Comparison of ENCODE assay signal across 1 cellular context in the genomic region with DNA sequence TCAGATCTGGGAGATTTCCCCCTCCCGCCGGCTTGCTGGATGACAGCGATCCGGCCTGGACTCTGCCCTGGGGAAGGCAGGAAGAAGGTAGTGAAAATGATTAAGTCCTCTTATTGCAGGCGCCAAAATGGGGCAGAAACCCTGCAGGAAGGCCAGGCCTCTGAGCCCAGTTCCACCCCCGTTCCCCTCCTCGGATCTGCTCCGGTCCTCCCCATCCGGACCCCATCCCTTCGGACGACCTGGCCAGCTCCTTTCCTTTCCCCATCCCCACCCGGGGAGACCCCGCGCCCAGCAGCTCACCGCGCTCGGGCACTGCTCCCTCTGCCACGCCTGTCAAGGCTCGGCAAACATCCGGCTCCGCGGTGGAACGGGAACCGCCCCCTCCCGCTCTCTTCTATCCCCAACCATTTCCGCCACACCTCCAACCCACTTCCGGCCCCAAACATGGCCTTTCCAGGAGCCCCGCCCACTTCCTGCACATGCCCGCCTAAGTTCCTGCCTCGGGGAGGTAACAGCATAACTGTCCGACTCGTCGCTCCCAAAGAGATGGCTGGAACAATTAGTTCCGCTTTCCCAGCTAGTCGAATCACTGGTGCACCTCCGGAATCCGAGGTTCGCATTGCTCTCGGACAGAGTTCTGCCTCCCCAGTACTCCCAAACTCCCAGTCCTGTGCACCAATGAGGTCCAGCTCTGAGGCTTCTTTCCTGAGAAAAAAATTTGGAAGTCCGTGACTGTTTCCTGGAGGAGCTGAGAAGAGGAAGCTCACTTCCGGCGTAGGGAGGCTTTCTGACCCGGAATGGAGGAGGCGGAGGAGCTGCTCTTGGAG.
TF ChIP-seq lines count a peak whose summit lies in the region.

A gene (minus strand): TSS at position 369 of the 827 bp plus-strand sequence. CDS start 4,512 bp downstream, outside the sequence.
A gene (plus strand): TSS at position 781 of the 827 bp plus-strand sequence. CDS start 17 bp downstream, at position 798.

TF ChIP-seq in HepG2, 621 proteins besides CTCF, POLR2A, EP300 and RAD21 (continued from another document and continues in another):
- TF ChIP-seq, protein P1, sequence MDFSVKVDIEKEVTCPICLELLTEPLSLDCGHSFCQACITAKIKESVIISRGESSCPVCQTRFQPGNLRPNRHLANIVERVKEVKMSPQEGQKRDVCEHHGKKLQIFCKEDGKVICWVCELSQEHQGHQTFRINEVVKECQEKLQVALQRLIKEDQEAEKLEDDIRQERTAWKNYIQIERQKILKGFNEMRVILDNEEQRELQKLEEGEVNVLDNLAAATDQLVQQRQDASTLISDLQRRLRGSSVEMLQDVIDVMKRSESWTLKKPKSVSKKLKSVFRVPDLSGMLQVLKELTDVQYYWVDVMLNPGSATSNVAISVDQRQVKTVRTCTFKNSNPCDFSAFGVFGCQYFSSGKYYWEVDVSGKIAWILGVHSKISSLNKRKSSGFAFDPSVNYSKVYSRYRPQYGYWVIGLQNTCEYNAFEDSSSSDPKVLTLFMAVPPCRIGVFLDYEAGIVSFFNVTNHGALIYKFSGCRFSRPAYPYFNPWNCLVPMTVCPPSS (IDR thresholded peaks at IDR 0.05) = no peak
- TF ChIP-seq, protein P2, sequence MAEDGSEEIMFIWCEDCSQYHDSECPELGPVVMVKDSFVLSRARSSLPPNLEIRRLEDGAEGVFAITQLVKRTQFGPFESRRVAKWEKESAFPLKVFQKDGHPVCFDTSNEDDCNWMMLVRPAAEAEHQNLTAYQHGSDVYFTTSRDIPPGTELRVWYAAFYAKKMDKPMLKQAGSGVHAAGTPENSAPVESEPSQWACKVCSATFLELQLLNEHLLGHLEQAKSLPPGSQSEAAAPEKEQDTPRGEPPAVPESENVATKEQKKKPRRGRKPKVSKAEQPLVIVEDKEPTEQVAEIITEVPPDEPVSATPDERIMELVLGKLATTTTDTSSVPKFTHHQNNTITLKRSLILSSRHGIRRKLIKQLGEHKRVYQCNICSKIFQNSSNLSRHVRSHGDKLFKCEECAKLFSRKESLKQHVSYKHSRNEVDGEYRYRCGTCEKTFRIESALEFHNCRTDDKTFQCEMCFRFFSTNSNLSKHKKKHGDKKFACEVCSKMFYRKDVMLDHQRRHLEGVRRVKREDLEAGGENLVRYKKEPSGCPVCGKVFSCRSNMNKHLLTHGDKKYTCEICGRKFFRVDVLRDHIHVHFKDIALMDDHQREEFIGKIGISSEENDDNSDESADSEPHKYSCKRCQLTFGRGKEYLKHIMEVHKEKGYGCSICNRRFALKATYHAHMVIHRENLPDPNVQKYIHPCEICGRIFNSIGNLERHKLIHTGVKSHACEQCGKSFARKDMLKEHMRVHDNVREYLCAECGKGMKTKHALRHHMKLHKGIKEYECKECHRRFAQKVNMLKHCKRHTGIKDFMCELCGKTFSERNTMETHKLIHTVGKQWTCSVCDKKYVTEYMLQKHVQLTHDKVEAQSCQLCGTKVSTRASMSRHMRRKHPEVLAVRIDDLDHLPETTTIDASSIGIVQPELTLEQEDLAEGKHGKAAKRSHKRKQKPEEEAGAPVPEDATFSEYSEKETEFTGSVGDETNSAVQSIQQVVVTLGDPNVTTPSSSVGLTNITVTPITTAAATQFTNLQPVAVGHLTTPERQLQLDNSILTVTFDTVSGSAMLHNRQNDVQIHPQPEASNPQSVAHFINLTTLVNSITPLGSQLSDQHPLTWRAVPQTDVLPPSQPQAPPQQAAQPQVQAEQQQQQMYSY (CRISPR knock-in tag; IDR thresholded peaks at IDR 0.05) = peak; percentile 67; the same call in 1 of the 2 replicates
- TF ChIP-seq MIER2 (CRISPR knock-in tag; IDR thresholded peaks at IDR 0.05) (no peak), ZNF816 (CRISPR knock-in tag; IDR thresholded peaks at IDR 0.05; ENCODE audit: borderline replicate concordance) (peak; percentile 22; the same call in 1 of the 2 replicates), YEATS4 (CRISPR knock-in tag; IDR thresholded peaks at IDR 0.05; ENCODE audit: borderline replicate concordance) (peak; percentile 89), SMYD3 (CRISPR knock-in tag; IDR thresholded peaks at IDR 0.05) (peak; percentile 53), ZNF577 (CRISPR knock-in tag; IDR thresholded peaks at IDR 0.05; ENCODE audit: borderline replicate concordance, low read depth) (no peak), ZNF879 (CRISPR knock-in tag; IDR thresholded peaks at IDR 0.05) (no peak), ZNF510 (CRISPR knock-in tag; IDR thresholded peaks at IDR 0.05; ENCODE audit: low read depth) (peak; percentile 58; the same call in 1 of the 2 replicates), SUZ12 (IDR thresholded peaks at IDR 0.05; ENCODE audit: low read depth, low read length) (no peak), ZFP62 (CRISPR knock-in tag; IDR thresholded peaks at IDR 0.05) (no peak), SYNCRIP (IDR thresholded peaks at IDR 0.05; ENCODE audit: insufficient read depth, low read depth, low read length) (no peak), NRL (CRISPR knock-in tag; IDR thresholded peaks at IDR 0.05; ENCODE audit: borderline replicate concordance) (no peak; the same call in 1 of the 2 replicates), FLYWCH1 (CRISPR knock-in tag; IDR thresholded peaks at IDR 0.05) (no peak), POLR2G (IDR thresholded peaks at IDR 0.05; ENCODE audit: low read depth, low read length) (peak; percentile 97), NONO (IDR thresholded peaks at IDR 0.05) (no peak), NONO (CRISPR knock-in tag; conservative IDR thresholded peaks at IDR 0.05) (peak; percentile 90), TARDBP (CRISPR knock-in tag; IDR thresholded peaks at IDR 0.05) (peak; percentile 89), GABPB1 (CRISPR knock-in tag; IDR thresholded peaks at IDR 0.05) (peak; percentile 98), ZC3H13 (CRISPR knock-in tag; IDR thresholded peaks at IDR 0.05) (peak; percentile 91; the same call in 1 of the 2 replicates), ZNF136 (CRISPR knock-in tag; IDR thresholded peaks at IDR 0.05; ENCODE audit: low read depth) (0 out of 2 replicates have a peak, but pooled peaks have one; percentile 20), JUN (CRISPR knock-in tag; IDR thresholded peaks at IDR 0.05) (peak; percentile 43; the same call in 1 of the 2 replicates), ZNF432 (CRISPR knock-in tag; IDR thresholded peaks at IDR 0.05; ENCODE audit: borderline replicate concordance) (no peak), ZNF550 (CRISPR knock-in tag; IDR thresholded peaks at IDR 0.05; ENCODE audit: borderline replicate concordance) (no peak), ZIK1 (CRISPR knock-in tag; IDR thresholded peaks at IDR 0.05; ENCODE audit: borderline replicate concordance, low read depth) (peak; percentile 40; the same call in 1 of the 2 replicates), BORCS8-MEF2B (CRISPR knock-in tag; IDR thresholded peaks at IDR 0.05) (no peak), NFIB (CRISPR knock-in tag; IDR thresholded peaks at IDR 0.05; ENCODE audit: borderline replicate concordance) (no peak), PHF20 (CRISPR knock-in tag; IDR thresholded peaks at IDR 0.05) (peak; percentile 96), ZNF614 (CRISPR knock-in tag; IDR thresholded peaks at IDR 0.05; ENCODE audit: borderline replicate concordance) (peak; percentile 24; the same call in 1 of the 2 replicates), ESRRA (CRISPR knock-in tag; IDR thresholded peaks at IDR 0.05; ENCODE audit: low read depth) (no peak), ZNF674 (CRISPR knock-in tag; IDR thresholded peaks at IDR 0.05; ENCODE audit: low read depth) (no peak), JDP2 (CRISPR knock-in tag; IDR thresholded peaks at IDR 0.05; ENCODE audit: borderline replicate concordance) (no peak), TCF12 (IDR thresholded peaks at IDR 0.05) (no peak), TCF12 (CRISPR knock-in tag; IDR thresholded peaks at IDR 0.05) (peak; percentile 44), ZBTB7A (CRISPR knock-in tag; IDR thresholded peaks at IDR 0.05) (no peak; the same call in 1 of the 2 replicates), KMT2B (CRISPR knock-in tag; IDR thresholded peaks at IDR 0.05) (peak; percentile 80)
- TF ChIP-seq, protein P3, sequence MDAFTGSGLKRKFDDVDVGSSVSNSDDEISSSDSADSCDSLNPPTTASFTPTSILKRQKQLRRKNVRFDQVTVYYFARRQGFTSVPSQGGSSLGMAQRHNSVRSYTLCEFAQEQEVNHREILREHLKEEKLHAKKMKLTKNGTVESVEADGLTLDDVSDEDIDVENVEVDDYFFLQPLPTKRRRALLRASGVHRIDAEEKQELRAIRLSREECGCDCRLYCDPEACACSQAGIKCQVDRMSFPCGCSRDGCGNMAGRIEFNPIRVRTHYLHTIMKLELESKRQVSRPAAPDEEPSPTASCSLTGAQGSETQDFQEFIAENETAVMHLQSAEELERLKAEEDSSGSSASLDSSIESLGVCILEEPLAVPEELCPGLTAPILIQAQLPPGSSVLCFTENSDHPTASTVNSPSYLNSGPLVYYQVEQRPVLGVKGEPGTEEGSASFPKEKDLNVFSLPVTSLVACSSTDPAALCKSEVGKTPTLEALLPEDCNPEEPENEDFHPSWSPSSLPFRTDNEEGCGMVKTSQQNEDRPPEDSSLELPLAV (CRISPR knock-in tag; conservative IDR thresholded peaks at IDR 0.05; ENCODE audit: low read depth) = no peak
- TF ChIP-seq, protein P4, sequence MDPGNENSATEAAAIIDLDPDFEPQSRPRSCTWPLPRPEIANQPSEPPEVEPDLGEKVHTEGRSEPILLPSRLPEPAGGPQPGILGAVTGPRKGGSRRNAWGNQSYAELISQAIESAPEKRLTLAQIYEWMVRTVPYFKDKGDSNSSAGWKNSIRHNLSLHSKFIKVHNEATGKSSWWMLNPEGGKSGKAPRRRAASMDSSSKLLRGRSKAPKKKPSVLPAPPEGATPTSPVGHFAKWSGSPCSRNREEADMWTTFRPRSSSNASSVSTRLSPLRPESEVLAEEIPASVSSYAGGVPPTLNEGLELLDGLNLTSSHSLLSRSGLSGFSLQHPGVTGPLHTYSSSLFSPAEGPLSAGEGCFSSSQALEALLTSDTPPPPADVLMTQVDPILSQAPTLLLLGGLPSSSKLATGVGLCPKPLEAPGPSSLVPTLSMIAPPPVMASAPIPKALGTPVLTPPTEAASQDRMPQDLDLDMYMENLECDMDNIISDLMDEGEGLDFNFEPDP (CRISPR knock-in tag; conservative IDR thresholded peaks at IDR 0.05) = no peak
- TF ChIP-seq, protein P5, sequence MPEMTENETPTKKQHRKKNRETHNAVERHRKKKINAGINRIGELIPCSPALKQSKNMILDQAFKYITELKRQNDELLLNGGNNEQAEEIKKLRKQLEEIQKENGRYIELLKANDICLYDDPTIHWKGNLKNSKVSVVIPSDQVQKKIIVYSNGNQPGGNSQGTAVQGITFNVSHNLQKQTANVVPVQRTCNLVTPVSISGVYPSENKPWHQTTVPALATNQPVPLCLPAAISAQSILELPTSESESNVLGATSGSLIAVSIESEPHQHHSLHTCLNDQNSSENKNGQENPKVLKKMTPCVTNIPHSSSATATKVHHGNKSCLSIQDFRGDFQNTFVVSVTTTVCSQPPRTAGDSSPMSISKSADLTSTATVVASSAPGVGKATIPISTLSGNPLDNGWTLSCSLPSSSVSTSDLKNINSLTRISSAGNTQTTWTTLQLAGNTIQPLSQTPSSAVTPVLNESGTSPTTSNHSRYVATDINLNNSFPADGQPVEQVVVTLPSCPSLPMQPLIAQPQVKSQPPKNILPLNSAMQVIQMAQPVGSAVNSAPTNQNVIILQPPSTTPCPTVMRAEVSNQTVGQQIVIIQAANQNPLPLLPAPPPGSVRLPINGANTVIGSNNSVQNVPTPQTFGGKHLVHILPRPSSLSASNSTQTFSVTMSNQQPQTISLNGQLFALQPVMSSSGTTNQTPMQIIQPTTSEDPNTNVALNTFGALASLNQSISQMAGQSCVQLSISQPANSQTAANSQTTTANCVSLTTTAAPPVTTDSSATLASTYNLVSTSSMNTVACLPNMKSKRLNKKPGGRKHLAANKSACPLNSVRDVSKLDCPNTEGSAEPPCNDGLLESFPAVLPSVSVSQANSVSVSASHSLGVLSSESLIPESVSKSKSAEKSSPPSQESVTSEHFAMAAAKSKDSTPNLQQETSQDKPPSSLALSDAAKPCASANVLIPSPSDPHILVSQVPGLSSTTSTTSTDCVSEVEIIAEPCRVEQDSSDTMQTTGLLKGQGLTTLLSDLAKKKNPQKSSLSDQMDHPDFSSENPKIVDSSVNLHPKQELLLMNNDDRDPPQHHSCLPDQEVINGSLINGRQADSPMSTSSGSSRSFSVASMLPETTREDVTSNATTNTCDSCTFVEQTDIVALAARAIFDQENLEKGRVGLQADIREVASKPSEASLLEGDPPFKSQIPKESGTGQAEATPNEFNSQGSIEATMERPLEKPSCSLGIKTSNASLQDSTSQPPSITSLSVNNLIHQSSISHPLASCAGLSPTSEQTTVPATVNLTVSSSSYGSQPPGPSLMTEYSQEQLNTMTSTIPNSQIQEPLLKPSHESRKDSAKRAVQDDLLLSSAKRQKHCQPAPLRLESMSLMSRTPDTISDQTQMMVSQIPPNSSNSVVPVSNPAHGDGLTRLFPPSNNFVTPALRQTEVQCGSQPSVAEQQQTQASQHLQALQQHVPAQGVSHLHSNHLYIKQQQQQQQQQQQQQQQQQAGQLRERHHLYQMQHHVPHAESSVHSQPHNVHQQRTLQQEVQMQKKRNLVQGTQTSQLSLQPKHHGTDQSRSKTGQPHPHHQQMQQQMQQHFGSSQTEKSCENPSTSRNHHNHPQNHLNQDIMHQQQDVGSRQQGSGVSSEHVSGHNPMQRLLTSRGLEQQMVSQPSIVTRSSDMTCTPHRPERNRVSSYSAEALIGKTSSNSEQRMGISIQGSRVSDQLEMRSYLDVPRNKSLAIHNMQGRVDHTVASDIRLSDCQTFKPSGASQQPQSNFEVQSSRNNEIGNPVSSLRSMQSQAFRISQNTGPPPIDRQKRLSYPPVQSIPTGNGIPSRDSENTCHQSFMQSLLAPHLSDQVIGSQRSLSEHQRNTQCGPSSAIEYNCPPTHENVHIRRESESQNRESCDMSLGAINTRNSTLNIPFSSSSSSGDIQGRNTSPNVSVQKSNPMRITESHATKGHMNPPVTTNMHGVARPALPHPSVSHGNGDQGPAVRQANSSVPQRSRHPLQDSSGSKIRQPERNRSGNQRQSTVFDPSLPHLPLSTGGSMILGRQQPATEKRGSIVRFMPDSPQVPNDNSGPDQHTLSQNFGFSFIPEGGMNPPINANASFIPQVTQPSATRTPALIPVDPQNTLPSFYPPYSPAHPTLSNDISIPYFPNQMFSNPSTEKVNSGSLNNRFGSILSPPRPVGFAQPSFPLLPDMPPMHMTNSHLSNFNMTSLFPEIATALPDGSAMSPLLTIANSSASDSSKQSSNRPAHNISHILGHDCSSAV (CRISPR knock-in tag; IDR thresholded peaks at IDR 0.05; ENCODE audit: borderline replicate concordance) = no peak
- TF ChIP-seq, protein P6, sequence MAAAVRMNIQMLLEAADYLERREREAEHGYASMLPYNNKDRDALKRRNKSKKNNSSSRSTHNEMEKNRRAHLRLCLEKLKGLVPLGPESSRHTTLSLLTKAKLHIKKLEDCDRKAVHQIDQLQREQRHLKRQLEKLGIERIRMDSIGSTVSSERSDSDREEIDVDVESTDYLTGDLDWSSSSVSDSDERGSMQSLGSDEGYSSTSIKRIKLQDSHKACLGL (CRISPR knock-in tag; IDR thresholded peaks at IDR 0.05) = 0 out of 2 replicates have a peak, but pooled peaks have one; percentile 36
- TF ChIP-seq, protein P7, sequence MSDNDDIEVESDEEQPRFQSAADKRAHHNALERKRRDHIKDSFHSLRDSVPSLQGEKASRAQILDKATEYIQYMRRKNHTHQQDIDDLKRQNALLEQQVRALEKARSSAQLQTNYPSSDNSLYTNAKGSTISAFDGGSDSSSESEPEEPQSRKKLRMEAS (IDR thresholded peaks at IDR 0.05) = peak; percentile 82
